Comparison of ENCODE assay signal across 15 cellular contexts in the genomic region with DNA sequence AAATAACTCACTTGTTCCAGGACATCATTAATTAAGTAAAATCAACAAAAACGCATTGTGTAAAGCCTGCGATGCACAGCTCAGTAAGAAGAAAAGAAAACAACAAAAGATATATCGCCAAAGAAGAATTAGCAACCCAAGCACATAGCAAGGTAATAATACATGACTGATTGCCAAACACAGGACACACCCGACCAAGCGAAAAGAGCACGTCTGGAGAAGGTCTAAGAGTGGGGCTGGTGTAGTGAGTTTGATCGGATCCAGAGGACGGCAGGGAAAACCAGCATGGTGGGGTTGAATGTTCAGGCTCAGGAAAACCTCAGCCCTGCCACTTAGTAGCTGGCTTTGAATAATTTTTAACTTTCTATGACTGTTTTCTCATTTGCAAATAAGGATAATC.
DNase-seq lines count a peak whose midpoint lies in the region; ATAC-seq and TF ChIP-seq lines count a peak whose summit lies in the region.
"Had no signal": no experiment of that assay in that cellular context is flagged by ENCODE, and none has a peak within 500 bp of the region (broad histone marks: within the 10 kb centered on the region; RNA-seq: fewer than 3 reads in every experiment).

No MANE protein-coding gene starts in this region.

- H3K27ac ChIP-seq in CD4-positive, alpha-beta T cell (ENCODE audit: low read depth, low read length), result no peak overlapping the region
- no peak overlapping the region for H3K27ac ChIP-seq in endodermal cell (ENCODE audit: low read depth, low read length)

- peaks cover 99% of the 10 kb centered on the region for H3K4me1 Mint-ChIP-seq in CD4-positive, alpha-beta T cell (ENCODE audit: low read depth)
- H3K4me1 Mint-ChIP-seq in endodermal cell, result peaks cover 55% of the 10 kb centered on the region
- H3K4me1 Mint-ChIP-seq in osteocyte (ENCODE audit: unreplicated experiment), result peaks cover 60% of the 10 kb centered on the region

- 84 to 96% methylated on average over 5 to 8 of the region's 8 CpGs for WGBS in endodermal cell (ENCODE audit: insufficient coverage in 1 of 2, insufficient read length in 1 of 2), 2 experiments

- CTCF ChIA-PET in CD4-positive, alpha-beta T cell (lab: Charles Lee), result no interaction called here
- CTCF ChIA-PET in GM10248 (lab: Yijun Ruan, JAX), result interaction anchor here (1.0 to 2.6 kb wide), 5 partner anchors 9 to 220 kb away, joined by 3 to 9 read pairs (median 3); no protein-coding TSS in a partner anchor

- no peak for TF ChIP-seq CTCF in CD4-positive, alpha-beta T cell (IDR thresholded peaks at IDR 0.05)
- no peak for TF ChIP-seq CTCF in endodermal cell (conservative IDR thresholded peaks at IDR 0.05)
- no peak for TF ChIP-seq CTCF in osteocyte (IDR thresholded peaks at IDR 0.05)
- no peak for TF ChIP-seq CTCF in GM10248 (IDR thresholded peaks at IDR 0.05; ENCODE audit: control extremely low read depth, extremely low read depth, low read depth, missing control alignments)

- H3K27me3 Mint-ChIP-seq in CD4-positive, alpha-beta T cell, result no peaks in the 10 kb centered on the region
- no peaks in the 10 kb centered on the region for H3K27me3 Mint-ChIP-seq in endodermal cell (ENCODE audit: insufficient read depth)
- no peaks in the 10 kb centered on the region for H3K27me3 Mint-ChIP-seq in osteocyte (ENCODE audit: unreplicated experiment)

- ATAC-seq in CD4-positive, alpha-beta T cell (ENCODE audit: poor library complexity), result no peak

- intact Hi-C loops in CD4-positive, alpha-beta T cell (cut with DNase I, micrococcal nuclease), result no loop called here

- H3K9me3 Mint-ChIP-seq in CD4-positive, alpha-beta T cell, result no peaks in the 10 kb centered on the region
- no peaks in the 10 kb centered on the region for H3K9me3 Mint-ChIP-seq in endodermal cell
- H3K9me3 Mint-ChIP-seq in osteocyte (ENCODE audit: unreplicated experiment), result no peaks in the 10 kb centered on the region

- no peak overlapping the region for H3K4me3 ChIP-seq in endodermal cell (ENCODE audit: low read length)
- H3K4me3 ChIP-seq: tibial artery had no signal

- DNase-seq in CD4-positive, alpha-beta T cell, result no peak
- DNase-seq in NCI-H774 (lab: John Stamatoyannopoulos, UW) (peak; percentile 25), endodermal cell (no peak), osteocyte (ENCODE audit: extremely low spot score, unreplicated experiment) (no peak), foreskin melanocyte (no peak), DMS79 treated with DMSO at 0.1 percent for 48 hours (lab: John Stamatoyannopoulos, UW) (no peak), GM10248 (ENCODE audit: extremely low spot score) (no peak)
- DNase-seq in activated T-cell treated with anti-CD3 and anti-CD28 coated beads, Interleukin-2, amount 50 U/mL, for 48 hours, result no peak
- DNase-seq: activated CD8-positive, alpha-beta memory T cell treated with anti-CD3 and anti-CD28 coated beads, Interleukin-2, amount 50 U/mL, for 48 hours; BE2C; EL; NCI-H1092; NCI-H226; OCI-M1; tibial artery had no signal

- H3K4me1 ChIP-seq in endodermal cell (ENCODE audit: control insufficient read depth, insufficient read depth, low read length), result peaks cover 9% of the 10 kb centered on the region

- peak overlapping the region; percentile 66 for H3K27ac Mint-ChIP-seq in CD4-positive, alpha-beta T cell
- H3K27ac Mint-ChIP-seq in endodermal cell (peak overlapping the region; percentile 50), osteocyte (ENCODE audit: unreplicated experiment) (peak overlapping the region; percentile 58)

- no peaks in the 10 kb centered on the region for H3K27me3 ChIP-seq in CD4-positive, alpha-beta T cell (ENCODE audit: control insufficient read depth, insufficient read depth, low read length)
- no peaks in the 10 kb centered on the region for H3K27me3 ChIP-seq in endodermal cell (ENCODE audit: control insufficient read depth, insufficient read depth, low read length, poor library complexity, severe bottlenecking)
- H3K27me3 ChIP-seq: BE2C, tibial artery had no signal

- H3K4me3 Mint-ChIP-seq in CD4-positive, alpha-beta T cell, result peak overlapping the region; percentile 18
- no peak overlapping the region for H3K4me3 Mint-ChIP-seq in endodermal cell
- no peak overlapping the region for H3K4me3 Mint-ChIP-seq in osteocyte (ENCODE audit: unreplicated experiment)

- POLR2A ChIA-PET in CD4-positive, alpha-beta T cell (lab: Charles Lee), result interaction anchor here (3.0 kb wide), 1 partner anchor 19 kb away, joined by 8 read pairs; no protein-coding TSS in a partner anchor
- POLR2A ChIA-PET in GM10248 (lab: Yijun Ruan, JAX), result no interaction called here

- H3K9me3 ChIP-seq in CD4-positive, alpha-beta T cell (ENCODE audit: control insufficient read depth, low read length), result no peaks in the 10 kb centered on the region
- H3K9me3 ChIP-seq in endodermal cell (ENCODE audit: control insufficient read depth, low read length), result no peaks in the 10 kb centered on the region
- H3K9me3 ChIP-seq: BE2C, tibial artery had no signal

- no peaks in the 10 kb centered on the region for H3K36me3 Mint-ChIP-seq in CD4-positive, alpha-beta T cell (ENCODE audit: low read depth)
- H3K36me3 Mint-ChIP-seq in endodermal cell (ENCODE audit: low read depth) (no peaks in the 10 kb centered on the region), osteocyte (ENCODE audit: unreplicated experiment) (no peaks in the 10 kb centered on the region)

- H3K9ac ChIP-seq in endodermal cell (ENCODE audit: extremely low read depth, low read length, poor library complexity, severe bottlenecking), result no peak overlapping the region

- H3K36me3 ChIP-seq in endodermal cell (ENCODE audit: control insufficient read depth, insufficient read depth, low read length), result no peaks in the 10 kb centered on the region
- H3K36me3 ChIP-seq: BE2C, tibial artery had no signal
